1 cellular context compared by ENCODE assay signal in the genomic region with DNA sequence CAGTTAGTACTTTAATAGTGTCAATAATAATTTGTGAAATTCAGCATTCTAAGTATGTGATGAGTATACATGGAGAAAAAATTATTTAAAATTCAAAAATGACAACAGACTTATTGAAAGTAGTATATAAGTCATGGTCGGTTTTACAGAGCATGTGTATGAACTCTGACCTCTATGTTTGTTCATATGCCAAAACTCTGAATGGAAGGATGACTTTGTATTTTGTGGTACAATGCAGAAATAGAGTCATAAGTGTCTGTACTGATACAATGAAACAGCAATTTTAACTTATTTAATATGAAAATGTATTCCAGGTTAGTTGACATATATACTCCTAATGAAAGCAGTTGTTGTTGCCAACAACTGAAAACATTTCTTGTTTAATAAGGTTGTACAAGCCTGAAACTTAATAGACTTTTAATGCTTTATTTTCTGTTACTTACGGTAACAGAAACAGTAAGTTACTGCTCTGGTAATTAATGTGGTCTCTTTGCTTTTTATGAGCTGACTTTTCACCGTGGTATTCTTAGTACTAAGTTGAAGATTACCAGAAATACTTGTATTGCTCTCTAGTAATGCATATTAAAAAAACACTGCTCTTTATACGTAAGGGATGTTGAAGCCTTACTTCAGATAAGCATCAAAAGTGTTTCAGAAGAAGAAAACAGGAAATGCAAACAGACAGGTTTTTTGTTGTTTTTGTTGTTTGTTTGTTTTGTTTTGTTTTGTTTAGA.
TF ChIP-seq lines count a peak whose summit lies in the region.

No MANE protein-coding gene starts in this region.

TF ChIP-seq in endothelial cell of umbilical vein, 7 proteins besides CTCF, POLR2A, EP300 and RAD21 (continued from another document):
- TF ChIP-seq MAX (IDR thresholded peaks at IDR 0.05; ENCODE audit: insufficient read depth, insufficient read length) (no peak), EZH2 (IDR thresholded peaks at IDR 0.05; ENCODE audit: borderline replicate concordance, low read depth, low read length, severe bottlenecking) (no peak), FOS (IDR thresholded peaks at IDR 0.05; ENCODE audit: borderline replicate concordance, insufficient read depth, low read length) (no peak)
